Comparison of ENCODE assay signal across 8 cellular contexts in the genomic region with DNA sequence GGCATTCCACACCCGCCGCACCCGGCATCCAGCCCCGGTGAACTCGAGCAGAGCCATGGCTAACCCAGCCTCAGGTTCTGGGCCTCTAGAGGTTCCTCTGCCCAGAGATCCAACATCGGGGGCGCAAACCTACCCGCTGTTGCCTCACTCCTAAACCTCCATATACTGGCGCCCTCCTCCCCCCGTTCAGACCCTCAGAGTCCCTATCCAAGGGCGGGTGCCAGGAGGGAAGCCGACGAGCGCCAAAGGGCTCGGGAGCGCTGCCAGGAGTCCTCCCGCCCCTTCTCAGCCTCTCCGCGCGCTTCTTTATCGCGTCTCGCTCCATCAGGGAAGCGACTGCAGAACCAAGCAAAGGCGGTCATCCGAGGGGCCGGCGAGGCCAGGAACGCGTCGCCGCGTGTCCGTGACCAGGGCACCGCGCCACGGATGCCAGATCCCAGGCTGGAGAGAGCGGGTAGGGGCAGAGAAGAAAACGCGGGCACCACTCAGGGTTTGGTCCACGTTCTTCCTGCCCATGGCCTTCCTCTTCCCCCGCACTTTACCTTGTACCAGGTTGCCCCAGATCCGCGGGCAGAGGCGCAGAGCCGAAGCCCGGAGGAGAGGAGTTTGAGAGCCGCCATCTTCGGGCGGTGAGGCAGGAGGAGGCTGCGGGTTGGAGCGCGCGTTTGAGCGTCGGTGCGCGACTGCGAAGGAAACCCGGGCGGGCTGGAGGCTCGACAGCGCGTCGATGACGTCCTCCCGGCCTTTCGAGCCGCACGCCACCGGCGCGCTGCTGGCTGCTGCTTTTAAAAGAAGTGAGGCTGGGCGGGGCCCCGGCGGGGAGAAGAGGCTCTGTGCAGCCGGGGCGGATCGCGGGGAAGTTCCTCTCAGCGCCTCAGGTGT. TPM values are rescaled to one million over a fixed set of nuclear protein-coding genes. Genes with fewer than 3 reads are reported as not detected.
A peak's percentile ranks its signal among the peaks of the same experiment; 100 is the strongest.
DNase-seq lines count a peak whose midpoint lies in the region; ATAC-seq, FAIRE-seq and TF ChIP-seq lines count a peak whose summit lies in the region.

A gene (minus strand): TSS at position 687 of the 882 bp plus-strand sequence. CDS start 67 bp downstream, at position 620.

- TF ChIP-seq CTCF in BE2C (IDR thresholded peaks at IDR 0.05; ENCODE audit: low read depth, low read length) (no peak), HepG2 (CRISPR knock-in tag; IDR thresholded peaks at IDR 0.05) (no peak)

- CTCF ChIA-PET in activated CD4-positive, alpha-beta T cell treated with anti-CD3 and anti-CD28 coated beads, Interleukin-2, amount 10 ng/mL, durations not matched to agents 7 days and 5 days (lab: Charles Lee): no interaction called here
- CTCF ChIA-PET in HepG2 (lab: Yijun Ruan, JAX; ENCODE audit: low intra/inter-chr PET ratio, low total read pairs): no interaction called here

- H4K20me1 ChIP-seq in HepG2 (ENCODE audit: insufficient read depth, low read length): no peaks in the 10 kb centered on the region

- H3K36me3 Mint-ChIP-seq in activated CD4-positive, alpha-beta T cell treated with anti-CD3 and anti-CD28 coated beads, Interleukin-2, amount 10 ng/mL, durations not matched to agents 7 days and 5 days (ENCODE audit: low read depth): peaks cover 23% of the 10 kb centered on the region

- H3K36me3 ChIP-seq in BE2C (no peaks in the 10 kb centered on the region), HepG2 (replicated peaks in 1 of 2; ENCODE audit: control insufficient read depth in 1 of 2, insufficient read depth in 2 of 2, low read length in 2 of 2) (no peaks in the 10 kb centered on the region)

- H3K79me2 ChIP-seq in HepG2 (ENCODE audit: insufficient read depth, low read length): no peaks in the 10 kb centered on the region

- no peak for TF ChIP-seq POLR2A in HepG2 (IDR thresholded peaks at IDR 0.05; ENCODE audit: insufficient read depth in 1 of 2, low read depth in 2 of 2, low read length in 2 of 2)

- peak within 1 kb of the TSS; percentile 28; the same call in 1 of the 2 replicates for H3K9ac ChIP-seq in HepG2 (ENCODE audit: insufficient read depth, low read depth, low read length)

- H3K27ac Mint-ChIP-seq in activated CD4-positive, alpha-beta T cell treated with anti-CD3 and anti-CD28 coated beads, Interleukin-2, amount 10 ng/mL, durations not matched to agents 7 days and 5 days: peak within 1 kb of the TSS; percentile 94

- peaks cover 2% of the 10 kb centered on the region for H3K9me3 Mint-ChIP-seq in activated CD4-positive, alpha-beta T cell treated with anti-CD3 and anti-CD28 coated beads, Interleukin-2, amount 10 ng/mL, durations not matched to agents 7 days and 5 days

- FAIRE-seq in GM19239 (lab: Jason Lieb, UNC) (peak; percentile 85), HepG2 (lab: Jason Lieb, UNC) (no peak)

- peak within 1 kb of the TSS; percentile 89 for H3K4me3 Mint-ChIP-seq in activated CD4-positive, alpha-beta T cell treated with anti-CD3 and anti-CD28 coated beads, Interleukin-2, amount 10 ng/mL, durations not matched to agents 7 days and 5 days

- peaks cover 3% of the 10 kb centered on the region; the same call in 1 of the 2 replicates for H3K4me1 ChIP-seq in BE2C
- H3K4me1 ChIP-seq in HepG2 (ENCODE audit: insufficient read depth, low read length): peaks cover 8% of the 10 kb centered on the region; the same call in 1 of the 2 replicates

- POLR2A ChIA-PET in activated CD4-positive, alpha-beta T cell treated with anti-CD3 and anti-CD28 coated beads, Interleukin-2, amount 10 ng/mL, durations not matched to agents 7 days and 5 days (lab: Charles Lee): no interaction called here
- POLR2A ChIA-PET in HepG2 (lab: Yijun Ruan, JAX): no interaction called here

- H3K9me3 ChIP-seq in BE2C: no peaks in the 10 kb centered on the region
- H3K9me3 ChIP-seq in HepG2 (ENCODE audit: low read length): no peaks in the 10 kb centered on the region

- in situ Hi-C loops in HepG2 (cut with HindIII; ENCODE audit: extremely low pct_ligation_motif_present, low pct_unique_long_range_greater_than_20kb): loop anchor here (25.0 kb wide), 2 partner anchors 717 to 892 kb away; a partner anchor contains a TSS

- H3K4me2 ChIP-seq in HepG2 (ENCODE audit: low read depth, low read length): peak within 1 kb of the TSS; percentile 61

- H3K4me3 ChIP-seq in BE2C (ENCODE audit: low read depth, low read length) (peak within 1 kb of the TSS; percentile 93), HepG2 (replicated peaks in 1 of 3; ENCODE audit: insufficient read depth in 1 of 3, low read depth in 2 of 3, low read length in 3 of 3) (peak within 1 kb of the TSS; percentile 22 to 68 (median 54); a peak in 5 of 6 replicates)

- no peak within 1 kb of the TSS for H3K27ac ChIP-seq in HepG2 (ENCODE audit: extremely low read length, insufficient read depth, low read length)

- no peak for TF ChIP-seq RAD21 in HepG2 (CRISPR knock-in tag; IDR thresholded peaks at IDR 0.05)

- ATAC-seq in HG03442 (IDR thresholded peaks at IDR 0.05; ENCODE audit: unreplicated experiment): peak; percentile 95
- peak; percentile 85 for ATAC-seq in HepG2

- no peak for TF ChIP-seq EP300 in HepG2 (IDR thresholded peaks at IDR 0.05; ENCODE audit: low read depth in 2 of 2, low read length in 2 of 2)
- TF ChIP-seq EP300 in HepG2 (CRISPR knock-in tag; IDR thresholded peaks at IDR 0.05; ENCODE audit: borderline replicate concordance): no peak

- WGBS in HepG2 (ENCODE audit: low lambda C conversion rate): 33% methylated on average over 44 of the region's 81 CpGs

- peak; percentile 86 for DNase-seq in BE2C
- DNase-seq in GM19239 (ENCODE audit: insufficient read length, low spot score): peak; percentile 68
- DNase-seq in NCI-H510A treated with DMSO at 0.1 percent for 48 hours (lab: John Stamatoyannopoulos, UW): peak; percentile 94
- DNase-seq in activated CD4-positive, alpha-beta T cell treated with anti-CD3 and anti-CD28 coated beads, Interleukin-2, amount 10 ng/mL, durations not matched to agents 7 days and 5 days: peak; percentile 95
- peak; percentile 88 for DNase-seq in dermis blood vessel endothelial cell
- peak; percentile 10 for DNase-seq in HepG2 (ENCODE audit: low spot score)
- DNase-seq in stimulated activated CD4-positive, alpha-beta T cell treated with anti-CD3 and anti-CD28 coated beads, Interleukin-4, amount 100 ng/mL, for 1 hour: peak; percentile 95

- H2AFZ ChIP-seq in HepG2 (ENCODE audit: low read length): no peak within 1 kb of the TSS

- intact Hi-C loops in HepG2 (cut with micrococcal nuclease; ENCODE audit: unreplicated experiment): loop anchor here (1.0 kb wide), 1 partner anchor 34 kb away; a partner anchor contains a TSS

- TSS peak; percentile 50 for BruUV-seq in HepG2 (replicated peaks; lab: Mats Ljungman, UMichigan)

- no peaks in the 10 kb centered on the region for H3K27me3 ChIP-seq in BE2C
- peaks cover 0 to 8% of the 10 kb centered on the region in 2 experiments; a peak in 2 of 5 replicates for H3K27me3 ChIP-seq in HepG2 (ENCODE audit: control insufficient read depth in 1 of 2, insufficient read depth in 2 of 2, low read length in 2 of 2)

- H3K27me3 Mint-ChIP-seq in activated CD4-positive, alpha-beta T cell treated with anti-CD3 and anti-CD28 coated beads, Interleukin-2, amount 10 ng/mL, durations not matched to agents 7 days and 5 days: no peaks in the 10 kb centered on the region

- H3K4me1 Mint-ChIP-seq in activated CD4-positive, alpha-beta T cell treated with anti-CD3 and anti-CD28 coated beads, Interleukin-2, amount 10 ng/mL, durations not matched to agents 7 days and 5 days: peaks cover 50% of the 10 kb centered on the region

TF ChIP-seq in HepG2, 621 proteins besides CTCF, POLR2A, EP300 and RAD21 (continues in another document):
- TF ChIP-seq ZBTB7B (CRISPR knock-in tag; IDR thresholded peaks at IDR 0.05) (no peak), ZNF570 (CRISPR knock-in tag; IDR thresholded peaks at IDR 0.05; ENCODE audit: borderline replicate concordance) (no peak), ASH2L (IDR thresholded peaks at IDR 0.05; ENCODE audit: insufficient read length, low read depth, low read length) (peak; percentile 33), SMAD3 (CRISPR knock-in tag; IDR thresholded peaks at IDR 0.05) (no peak), RBM39 (IDR thresholded peaks at IDR 0.05; ENCODE audit: low read depth, low read length, poor library complexity, severe bottlenecking) (peak; percentile 59)
- TF ChIP-seq, protein P1, sequence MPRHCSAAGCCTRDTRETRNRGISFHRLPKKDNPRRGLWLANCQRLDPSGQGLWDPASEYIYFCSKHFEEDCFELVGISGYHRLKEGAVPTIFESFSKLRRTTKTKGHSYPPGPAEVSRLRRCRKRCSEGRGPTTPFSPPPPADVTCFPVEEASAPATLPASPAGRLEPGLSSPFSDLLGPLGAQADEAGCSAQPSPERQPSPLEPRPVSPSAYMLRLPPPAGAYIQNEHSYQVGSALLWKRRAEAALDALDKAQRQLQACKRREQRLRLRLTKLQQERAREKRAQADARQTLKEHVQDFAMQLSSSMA (CRISPR knock-in tag; IDR thresholded peaks at IDR 0.05): peak; percentile 31; the same call in 1 of the 2 replicates

RNA-seq across cellular contexts. Expression of the gene that starts here (rescaled TPM):
- polyA plus RNA-seq in BE2C (2012; ENCODE audit: insufficient read depth, insufficient read length, low read depth): 9.4 TPM
- 10 to 100 TPM; 58.7 to 59.9 TPM for total RNA-seq in activated CD4-positive, alpha-beta T cell treated with anti-CD3 and anti-CD28 coated beads, Interleukin-2, amount 10 ng/mL, durations not matched to agents 7 days and 5 days
- total RNA-seq in dermis blood vessel endothelial cell (21.6 and 66.5 TPM in 2 replicates), HepG2 (2016; rRNA removed; fragmentation: Illumina TruSeq; extraction: Trizol) (3.7 and 4.7 TPM in 2 replicates)
- total RNA-seq in HepG2 (2016; cell fraction: cytosol; rRNA removed; fragmentation: Illumina TruSeq; extraction: Trizol; ENCODE audit: low read depth): 1.0 and 1.4 TPM in 2 replicates
- 3.9 and 4.1 TPM in 2 replicates for total RNA-seq in HepG2 (2016; cell fraction: insoluble cytoplasmic fraction; rRNA removed; fragmentation: Illumina TruSeq; extraction: Trizol)
- 1.2 and 1.3 TPM in 2 replicates for total RNA-seq in HepG2 (2016; cell fraction: membrane; rRNA removed; fragmentation: Illumina TruSeq; extraction: Trizol)
- total RNA-seq in HepG2 (2016; cell fraction: nucleus; rRNA removed; fragmentation: Illumina TruSeq; extraction: Trizol): 3.3 and 3.8 TPM in 2 replicates
- polyA plus RNA-seq in HepG2 (2011; rRNA removed): 0.50 and 0.92 TPM in 2 replicates
- 0.37 and 0.50 TPM in 2 replicates for polyA plus RNA-seq in HepG2 (2011; cell fraction: cytosol; rRNA removed)
- polyA plus RNA-seq in HepG2 (2011; cell fraction: nucleus; rRNA removed): 0.56 and 0.87 TPM in 2 replicates
- polyA plus RNA-seq in HepG2 (2012): 0.79 and 1.3 TPM in 2 replicates
- polyA plus RNA-seq in HepG2 (2016; cell fraction: cytosol; fragmentation: Illumina TruSeq; extraction: Trizol; ENCODE audit: low read depth): 0.46 and 0.79 TPM in 2 replicates
- 3.2 and 4.3 TPM in 2 replicates for polyA plus RNA-seq in HepG2 (2016; cell fraction: insoluble cytoplasmic fraction; fragmentation: Illumina TruSeq; extraction: Trizol; ENCODE audit: low read depth)
- polyA plus RNA-seq in HepG2 (2016; cell fraction: membrane; fragmentation: Illumina TruSeq; extraction: Trizol; ENCODE audit: low read depth): 0.55 and 0.74 TPM in 2 replicates
- 3.2 and 5.5 TPM in 2 replicates for polyA plus RNA-seq in HepG2 (2016; cell fraction: nucleus; fragmentation: Illumina TruSeq; extraction: Trizol; ENCODE audit: insufficient read depth, low read depth)
- 0.34 and 26.6 TPM in 2 replicates for polyA minus RNA-seq in HepG2 (2011; rRNA and poly(A)+ RNA removed; ENCODE audit: low replicate concordance)
- polyA minus RNA-seq in HepG2 (2011; cell fraction: cytosol; rRNA and poly(A)+ RNA removed): 0.89 and 1.1 TPM in 2 replicates
- 2.2 and 3.5 TPM in 2 replicates for polyA minus RNA-seq in HepG2 (2011; cell fraction: nucleus; rRNA and poly(A)+ RNA removed)

Comparison
In these comparisons a context has a peak if more than half of its experiments do, and no peak if none do; other contexts are left out.
1. DNase-seq: peak in every context shown above with its lines; median percentile 95 in activated CD4-positive, alpha-beta T cell treated with anti-CD3 and anti-CD28 coated beads, Interleukin-2, amount 10 ng/mL, durations not matched to agents 7 days and 5 days; 95 in stimulated activated CD4-positive, alpha-beta T cell treated with anti-CD3 and anti-CD28 coated beads, Interleukin-4, amount 100 ng/mL, for 1 hour; 94 in NCI-H510A treated with DMSO at 0.1 percent for 48 hours; 88 in dermis blood vessel endothelial cell; 86 in BE2C; 68 in GM19239; 10 in HepG2.